ENCODE assay signal across 14 cellular contexts in genomic region chr17:18383079-18383481, GRCh38. TPM values are rescaled to one million over a fixed set of nuclear protein-coding genes. Genes with fewer than 3 reads are reported as not detected.
A peak's percentile ranks its signal among the peaks of the same experiment; 100 is the strongest.
DNase-seq lines count a peak whose midpoint lies in the region; ATAC-seq and FAIRE-seq lines count a peak whose summit lies in the region.
"Not testable (repeated sequence)": the region's sequence is repeated elsewhere in the genome, so short reads cannot be mapped to it uniquely, and the experiment has no call there.
"Had no signal": no experiment of that assay in that cellular context is flagged by ENCODE, and none has a peak within 500 bp of the region (broad histone marks: within the 10 kb centered on the region; RNA-seq: fewer than 3 reads in every experiment).

No MANE protein-coding gene starts in this region.

- ATAC-seq in CD4-positive, CD25-positive, alpha-beta regulatory T cell (ENCODE audit: low read depth in 2 of 2), result peak; percentile 44 to 47
- ATAC-seq in stimulated activated naive B cell treated with anti-CD40 and anti-IgM and Interleukin-4, amounts not matched to agents 10 μg/mL and 1 μg/mL and 100 μg/mL, for 72 hours (replicated peaks), result peak in 1 of 2 donors; percentile 70

- not testable (repeated sequence) for H3K27me3 ChIP-seq in CD4-positive, CD25-positive, alpha-beta regulatory T cell (ENCODE audit: control insufficient read depth, insufficient read depth, low read length)

- not testable (repeated sequence) for H3K4me1 ChIP-seq in CD4-positive, CD25-positive, alpha-beta regulatory T cell (ENCODE audit: control insufficient read depth, insufficient read depth, low read length, poor library complexity, severe bottlenecking)

- intact Hi-C loops in activated CD4-positive, alpha-beta T cell treated with anti-CD3 and anti-CD28 coated beads, Interleukin-2, amount 10 ng/mL, durations not matched to agents 24 days and 14 days (cut with micrococcal nuclease), result not testable (repeated sequence)

- H3K36me3 Mint-ChIP-seq in CD4-positive, CD25-positive, alpha-beta regulatory T cell; activated CD4-positive, alpha-beta T cell treated with anti-CD3 and anti-CD28 coated beads, Interleukin-2, amount 10 ng/mL, durations not matched to agents 24 days and 14 days (ENCODE audit: low read depth); activated naive CD4-positive, alpha-beta T cell treated with anti-CD3 and anti-CD28 coated beads, Interleukin-2, amount 10 ng/mL, durations not matched to agents 7 days and 5 days; stimulated activated naive B cell treated with anti-CD40 and anti-IgM and Interleukin-4, amounts not matched to agents 10 μg/mL and 1 μg/mL and 100 μg/mL, for 72 hours: not testable (repeated sequence)

- H3K9me3 ChIP-seq in CD4-positive, CD25-positive, alpha-beta regulatory T cell (ENCODE audit: control insufficient read depth in 2 of 2, low read length in 2 of 2), result not testable (repeated sequence)

- FAIRE-seq in HTR-8/SVneo (lab: Jason Lieb, UNC), result peak; percentile 79

- DNase-seq in CD4-positive, CD25-positive, alpha-beta regulatory T cell, result peak in 2 of 3 donors; percentile 18
- not testable (repeated sequence) for DNase-seq in HTR-8/SVneo (ENCODE audit: insufficient read length, low spot score); stimulated activated naive B cell treated with anti-CD40 and anti-IgM and Interleukin-4, amounts not matched to agents 10 μg/mL and 1 μg/mL and 100 μg/mL, for 72 hours
- DNase-seq in NCI-H69 (lab: John Stamatoyannopoulos, UW) (peak; percentile 50), germinal center (ENCODE audit: low spot score) (peak; percentile 3), retina (peak; percentile 62)
- DNase-seq in activated CD4-positive, alpha-beta T cell treated with anti-CD3 and anti-CD28 coated beads, Interleukin-2, amount 10 ng/mL, durations not matched to agents 24 days and 14 days, result peak; percentile 56
- peak; percentile 36 for DNase-seq in activated naive CD4-positive, alpha-beta T cell treated with anti-CD3 and anti-CD28 coated beads, Interleukin-2, amount 10 ng/mL, durations not matched to agents 7 days and 5 days

- peak overlapping the region in 1 of 4 donors; percentile 50 for H3K4me3 Mint-ChIP-seq in CD4-positive, CD25-positive, alpha-beta regulatory T cell
- peak overlapping the region; percentile 41 for H3K4me3 Mint-ChIP-seq in activated CD4-positive, alpha-beta T cell treated with anti-CD3 and anti-CD28 coated beads, Interleukin-2, amount 10 ng/mL, durations not matched to agents 24 days and 14 days
- H3K4me3 Mint-ChIP-seq in activated naive CD4-positive, alpha-beta T cell treated with anti-CD3 and anti-CD28 coated beads, Interleukin-2, amount 10 ng/mL, durations not matched to agents 7 days and 5 days, result not testable (repeated sequence)
- H3K4me3 Mint-ChIP-seq in stimulated activated naive B cell treated with anti-CD40 and anti-IgM and Interleukin-4, amounts not matched to agents 10 μg/mL and 1 μg/mL and 100 μg/mL, for 72 hours, result peak overlapping the region; percentile 39 to 52

- not testable (repeated sequence) for H3K9me3 Mint-ChIP-seq in CD4-positive, CD25-positive, alpha-beta regulatory T cell; activated CD4-positive, alpha-beta T cell treated with anti-CD3 and anti-CD28 coated beads, Interleukin-2, amount 10 ng/mL, durations not matched to agents 24 days and 14 days; activated naive CD4-positive, alpha-beta T cell treated with anti-CD3 and anti-CD28 coated beads, Interleukin-2, amount 10 ng/mL, durations not matched to agents 7 days and 5 days; stimulated activated naive B cell treated with anti-CD40 and anti-IgM and Interleukin-4, amounts not matched to agents 10 μg/mL and 1 μg/mL and 100 μg/mL, for 72 hours

- H3K36me3 ChIP-seq in CD4-positive, CD25-positive, alpha-beta regulatory T cell (ENCODE audit: control insufficient read depth, insufficient read depth, low read length), result not testable (repeated sequence)

- not testable (repeated sequence) for H3K4me3 ChIP-seq in CD4-positive, CD25-positive, alpha-beta regulatory T cell (ENCODE audit: low read depth, low read length)

- H3K4me1 Mint-ChIP-seq in CD4-positive, CD25-positive, alpha-beta regulatory T cell; activated CD4-positive, alpha-beta T cell treated with anti-CD3 and anti-CD28 coated beads, Interleukin-2, amount 10 ng/mL, durations not matched to agents 24 days and 14 days; activated naive CD4-positive, alpha-beta T cell treated with anti-CD3 and anti-CD28 coated beads, Interleukin-2, amount 10 ng/mL, durations not matched to agents 7 days and 5 days: not testable (repeated sequence)
- H3K4me1 Mint-ChIP-seq in stimulated activated naive B cell treated with anti-CD40 and anti-IgM and Interleukin-4, amounts not matched to agents 10 μg/mL and 1 μg/mL and 100 μg/mL, for 72 hours, result peaks cover under 1 to 11% of the 10 kb centered on the region in 2 donors

- H3K27me3 Mint-ChIP-seq in CD4-positive, CD25-positive, alpha-beta regulatory T cell, result peaks cover 18% of the 10 kb centered on the region
- peaks cover 23% of the 10 kb centered on the region for H3K27me3 Mint-ChIP-seq in activated CD4-positive, alpha-beta T cell treated with anti-CD3 and anti-CD28 coated beads, Interleukin-2, amount 10 ng/mL, durations not matched to agents 24 days and 14 days
- H3K27me3 Mint-ChIP-seq in activated naive CD4-positive, alpha-beta T cell treated with anti-CD3 and anti-CD28 coated beads, Interleukin-2, amount 10 ng/mL, durations not matched to agents 7 days and 5 days, result peaks cover 75% of the 10 kb centered on the region
- H3K27me3 Mint-ChIP-seq in stimulated activated naive B cell treated with anti-CD40 and anti-IgM and Interleukin-4, amounts not matched to agents 10 μg/mL and 1 μg/mL and 100 μg/mL, for 72 hours, result peaks cover 33 to 35% of the 10 kb centered on the region in 2 donors

- H3K27ac ChIP-seq in CD4-positive, CD25-positive, alpha-beta regulatory T cell (ENCODE audit: insufficient read depth, low read length, poor library complexity, severe bottlenecking), result not testable (repeated sequence)

- H3K27ac Mint-ChIP-seq in CD4-positive, CD25-positive, alpha-beta regulatory T cell; activated CD4-positive, alpha-beta T cell treated with anti-CD3 and anti-CD28 coated beads, Interleukin-2, amount 10 ng/mL, durations not matched to agents 24 days and 14 days; activated naive CD4-positive, alpha-beta T cell treated with anti-CD3 and anti-CD28 coated beads, Interleukin-2, amount 10 ng/mL, durations not matched to agents 7 days and 5 days; stimulated activated naive B cell treated with anti-CD40 and anti-IgM and Interleukin-4, amounts not matched to agents 10 μg/mL and 1 μg/mL and 100 μg/mL, for 72 hours: not testable (repeated sequence)

- CTCF ChIA-PET in activated naive CD4-positive, alpha-beta T cell treated with anti-CD3 and anti-CD28 coated beads, Interleukin-2, amount 10 ng/mL, durations not matched to agents 7 days and 5 days (lab: Charles Lee), result not testable (repeated sequence)

RNA-seq across cellular contexts. Expression of gene EVPLL, which starts 5.5 kb away (rescaled TPM):
- total RNA-seq in CD4-positive, CD25-positive, alpha-beta regulatory T cell, result not detected
- polyA plus RNA-seq in CD4-positive, CD25-positive, alpha-beta regulatory T cell, result under 1 TPM in 1 of 4 donors, not detected in 3; 0.25 TPM
- total RNA-seq in activated CD4-positive, alpha-beta T cell treated with anti-CD3 and anti-CD28 coated beads, Interleukin-2, amount 10 ng/mL, durations not matched to agents 24 days and 14 days, result not detected in 2 replicates
- total RNA-seq: A172, endothelial cell of umbilical vein, HFFc6, K562, osteoblast, right atrium auricular region had no signal
- polyA plus RNA-seq: endothelial cell of umbilical vein, K562 had no signal

RNA-seq across cellular contexts. Expression of gene SHMT1, which starts 19.7 kb away (rescaled TPM):
- total RNA-seq in CD4-positive, CD25-positive, alpha-beta regulatory T cell, result 19.0 TPM
- 10 to 100 TPM; 31.5 to 44.7 (median 35.9) TPM for polyA plus RNA-seq in CD4-positive, CD25-positive, alpha-beta regulatory T cell
- 58.3 and 62.1 TPM in 2 replicates for total RNA-seq in activated CD4-positive, alpha-beta T cell treated with anti-CD3 and anti-CD28 coated beads, Interleukin-2, amount 10 ng/mL, durations not matched to agents 24 days and 14 days
